4 cellular contexts compared by ENCODE assay signal in genomic region chr20:6066582-6066981, GRCh38. TPM values are rescaled to one million over a fixed set of nuclear protein-coding genes. Genes with fewer than 3 reads are reported as not detected.
"Had no signal": no experiment of that assay in that cellular context is flagged by ENCODE, and none has a peak within 500 bp of the region (broad histone marks: within the 10 kb centered on the region; RNA-seq: fewer than 3 reads in every experiment).

No MANE protein-coding gene starts in this region.

- DNase-seq: GDM1, GF-D8 had no signal

- ATAC-seq: GM12878 had no signal

RNA-seq across cellular contexts. Expression of gene LRRN4, which starts 12.7 kb away (rescaled TPM):
- total RNA-seq: G401, GM12878 had no signal

RNA-seq across cellular contexts. Expression of gene FERMT1, which starts 56.2 kb away (rescaled TPM):
- total RNA-seq: G401 had no signal
